Comparison of ENCODE assay signal across 8 cellular contexts in the genomic region with DNA sequence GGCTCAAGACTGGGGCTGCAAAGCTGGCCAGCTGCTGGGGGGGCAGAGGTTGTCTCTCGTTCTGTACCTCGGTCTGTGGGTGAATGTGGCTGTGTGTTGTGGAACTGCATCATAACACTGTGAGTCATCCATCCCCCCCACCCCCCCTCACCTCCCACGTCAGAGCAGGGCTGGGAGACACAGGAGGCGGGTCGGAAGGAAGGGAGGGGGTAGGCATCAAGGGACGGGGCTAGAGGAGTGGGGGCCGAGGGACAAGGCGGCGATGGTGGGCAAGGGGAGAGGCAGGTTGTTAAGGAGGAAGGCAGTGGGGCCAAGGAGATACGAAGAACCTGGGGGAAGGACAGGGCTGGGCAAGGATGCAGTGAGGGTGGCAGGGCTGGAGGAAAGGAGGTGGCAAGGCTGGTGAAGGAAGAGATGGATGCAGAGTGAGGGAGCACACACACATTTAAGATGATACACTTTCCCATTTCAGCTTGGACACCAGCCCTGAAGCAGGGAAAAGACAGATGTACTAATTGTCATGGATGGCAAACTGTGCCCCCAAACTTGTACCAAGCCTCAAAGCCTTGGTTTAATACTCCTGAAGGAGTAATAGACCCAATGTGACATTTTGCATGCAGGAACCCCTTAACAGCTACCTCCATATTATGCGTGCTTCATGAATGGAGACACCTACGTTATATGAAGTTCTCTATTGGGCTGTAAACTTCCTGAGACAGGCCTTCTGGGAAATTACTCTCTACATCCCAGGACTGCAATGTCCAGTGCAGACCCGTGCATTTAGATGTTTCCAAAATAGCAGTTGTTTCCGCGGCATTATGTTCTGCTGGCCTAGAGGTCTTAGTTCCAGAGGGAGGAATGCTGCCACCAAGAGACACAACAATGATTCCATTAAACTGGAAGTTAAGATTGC. TPM values are rescaled to one million over a fixed set of nuclear protein-coding genes. Genes with fewer than 3 reads are reported as not detected.
DNase-seq lines count a peak whose midpoint lies in the region; TF ChIP-seq lines count a peak whose summit lies in the region.

Gene YPEL4, minus strand, starts transcription at position 87 of the 913 bp plus-strand sequence. CDS start 2,805 bp downstream, outside the sequence.

- peak within 1 kb of the TSS; percentile 27 for H3K4me3 ChIP-seq in BLaER1
- H3K4me3 ChIP-seq in HUES48 (ENCODE audit: low read depth, low read length): peak within 1 kb of the TSS; percentile 55
- peak within 1 kb of the TSS; percentile 62 for H3K4me3 ChIP-seq in WI38 (ENCODE audit: low read depth, low read length)
- peak within 1 kb of the TSS; percentile 55 for H3K4me3 ChIP-seq in cardiac fibroblast (replicated peaks in 1 of 2; ENCODE audit: low read depth in 2 of 2, low read length in 2 of 2)
- H3K4me3 ChIP-seq in BE2C (ENCODE audit: low read depth, low read length): no peak within 1 kb of the TSS; the same call in 1 of the 2 replicates

- H3K36me3 ChIP-seq in BLaER1 (no peaks in the 10 kb centered on the region), HUES48 (ENCODE audit: control insufficient read depth, insufficient read depth, low read length) (no peaks in the 10 kb centered on the region), BE2C (no peaks in the 10 kb centered on the region)

- peak within 1 kb of the TSS; percentile 68 for H3K4me2 ChIP-seq in BLaER1

- peaks cover 44% of the 10 kb centered on the region for H4K20me1 ChIP-seq in BLaER1

- H3K9ac ChIP-seq in BLaER1 (no peak within 1 kb of the TSS), HUES48 (ENCODE audit: low read depth, low read length) (no peak within 1 kb of the TSS; the same call in 1 of the 2 replicates)

- TF ChIP-seq CTCF in WI38 (IDR thresholded peaks at IDR 0.05; ENCODE audit: low read depth, low read length): no peak
- no peak for TF ChIP-seq CTCF in cardiac fibroblast (IDR thresholded peaks at IDR 0.05; ENCODE audit: low read depth, low read length)
- no peak for TF ChIP-seq CTCF in BE2C (IDR thresholded peaks at IDR 0.05; ENCODE audit: low read depth, low read length)

- peak; percentile 74 to 87 for DNase-seq in cardiac fibroblast (ENCODE audit: low read depth in 2 of 2)
- peak; percentile 54 for DNase-seq in iPS-NIHi7 (ENCODE audit: extremely low spot score)
- DNase-seq in stimulated activated CD4-positive, alpha-beta T cell treated with anti-CD3 and anti-CD28 coated beads, Interleukin-12 subunit alpha, Interleukin-12 subunit beta, amount 100 ng/mL, for 4 hours: peak; percentile 38
- DNase-seq in mucosa of gallbladder (ENCODE audit: low spot score): no peak
- DNase-seq in BE2C: no peak

- H3K9me3 ChIP-seq in BLaER1: no peaks in the 10 kb centered on the region
- no peaks in the 10 kb centered on the region for H3K9me3 ChIP-seq in HUES48 (ENCODE audit: control insufficient read depth, insufficient read depth, low read length)
- no peaks in the 10 kb centered on the region for H3K9me3 ChIP-seq in BE2C

- H3K27me3 ChIP-seq in BLaER1 (peaks cover 65% of the 10 kb centered on the region), HUES48 (ENCODE audit: control insufficient read depth, insufficient read depth, low read length) (peaks cover 19% of the 10 kb centered on the region), BE2C (peaks cover 35% of the 10 kb centered on the region)

- peaks cover 50% of the 10 kb centered on the region for H3K4me1 ChIP-seq in BLaER1
- peaks cover 57% of the 10 kb centered on the region for H3K4me1 ChIP-seq in HUES48 (ENCODE audit: control insufficient read depth, insufficient read depth, low read length)
- H3K4me1 ChIP-seq in BE2C: no peaks in the 10 kb centered on the region

- no peak within 1 kb of the TSS for H3K27ac ChIP-seq in BLaER1
- H3K27ac ChIP-seq in HUES48 (ENCODE audit: low read depth, low read length): peak within 1 kb of the TSS; percentile 80

RNA-seq across cellular contexts. Expression of gene YPEL4, which starts in this region (rescaled TPM):
- total RNA-seq in mucosa of gallbladder: 1.9 TPM
- not detected for polyA plus RNA-seq in BE2C (2012; ENCODE audit: insufficient read depth, insufficient read length, low read depth)

Comparison
In these comparisons a context has a peak if more than half of its experiments do, and no peak if none do; other contexts are left out.
1. DNase-seq: peak in cardiac fibroblast (2 of 2), iPS-NIHi7 (single experiment) and stimulated activated CD4-positive, alpha-beta T cell treated with anti-CD3 and anti-CD28 coated beads, Interleukin-12 subunit alpha, Interleukin-12 subunit beta, amount 100 ng/mL, for 4 hours (single experiment); none in mucosa of gallbladder (single experiment) and BE2C (single experiment).